27 cellular contexts compared by ENCODE assay signal in genomic region chr7:109527833-109528232, GRCh38.
"Had no signal": no experiment of that assay in that cellular context is flagged by ENCODE, and none has a peak within 500 bp of the region (broad histone marks: within the 10 kb centered on the region; RNA-seq: fewer than 3 reads in every experiment).

No MANE protein-coding gene starts in this region.

- H3K9me3 Mint-ChIP-seq: stimulated activated effector memory CD8-positive, alpha-beta T cell treated with anti-CD3 and anti-CD28 coated beads, Interleukin-12 subunit alpha, Interleukin-12 subunit beta, amount 100 ng/mL, for 72 hours; stimulated activated naive CD8-positive, alpha-beta T cell treated with anti-CD3 and anti-CD28 coated beads, Interleukin-15, Interleukin-2, amounts not matched to agents 100 ng/mL and 50 ng/mL, for 24 hours had no signal

- H3K27ac ChIP-seq: left lung, lower lobe of right lung, ovary, prostate gland, sigmoid colon, spleen, suprapubic skin, thoracic aorta, tibial artery, upper lobe of right lung had no signal

- FAIRE-seq: keratinocyte, urothelium cell line had no signal

- H3K4me3 ChIP-seq: left lung, lower lobe of right lung, ovary, prostate gland, sigmoid colon, spleen, suprapubic skin, thoracic aorta, tibial artery, upper lobe of right lung had no signal

- H3K4me3 Mint-ChIP-seq: naive thymus-derived CD4-positive, alpha-beta T cell; natural killer cell treated with Interleukin-12 subunit alpha and Interleukin-12 subunit beta and Interleukin-15 and Interleukin-18, amount 100 ng/mL, for 72 hours; stimulated activated effector memory CD8-positive, alpha-beta T cell treated with anti-CD3 and anti-CD28 coated beads, Interleukin-12 subunit alpha, Interleukin-12 subunit beta, amount 100 ng/mL, for 72 hours; stimulated activated naive CD8-positive, alpha-beta T cell treated with anti-CD3 and anti-CD28 coated beads, Interleukin-15, Interleukin-2, amounts not matched to agents 100 ng/mL and 50 ng/mL, for 24 hours had no signal

- H3K4me1 Mint-ChIP-seq: naive thymus-derived CD4-positive, alpha-beta T cell; stimulated activated effector memory CD8-positive, alpha-beta T cell treated with anti-CD3 and anti-CD28 coated beads, Interleukin-12 subunit alpha, Interleukin-12 subunit beta, amount 100 ng/mL, for 72 hours had no signal

- H3K36me3 ChIP-seq: left lung, lower lobe of right lung, ovary, prostate gland, sigmoid colon, spleen, suprapubic skin, thoracic aorta, tibial artery, upper lobe of right lung had no signal

- ATAC-seq: left colon; left lung; lower lobe of right lung; naive thymus-derived CD4-positive, alpha-beta T cell; natural killer cell treated with Interleukin-12 subunit alpha and Interleukin-12 subunit beta and Interleukin-15 and Interleukin-18, amount 100 ng/mL, for 72 hours; right cardiac atrium; stimulated activated effector memory CD8-positive, alpha-beta T cell treated with anti-CD3 and anti-CD28 coated beads, Interleukin-12 subunit alpha, Interleukin-12 subunit beta, amount 100 ng/mL, for 72 hours; upper lobe of right lung had no signal

- H3K27me3 Mint-ChIP-seq: naive thymus-derived CD4-positive, alpha-beta T cell; natural killer cell treated with Interleukin-12 subunit alpha and Interleukin-12 subunit beta and Interleukin-15 and Interleukin-18, amount 100 ng/mL, for 72 hours; stimulated activated naive CD8-positive, alpha-beta T cell treated with anti-CD3 and anti-CD28 coated beads, Interleukin-15, Interleukin-2, amounts not matched to agents 100 ng/mL and 50 ng/mL, for 24 hours had no signal

- H3K27me3 ChIP-seq: left lung, ovary, sigmoid colon, spleen, suprapubic skin, tibial artery, upper lobe of right lung had no signal

- H3K4me1 ChIP-seq: left lung, lower lobe of right lung, prostate gland, sigmoid colon, spleen, suprapubic skin, tibial artery, upper lobe of right lung had no signal

- H3K9me3 ChIP-seq: left lung, lower lobe of right lung, ovary, prostate gland, spleen, suprapubic skin, thoracic aorta, tibial artery, upper lobe of right lung had no signal

- H3K27ac Mint-ChIP-seq: naive thymus-derived CD4-positive, alpha-beta T cell; natural killer cell treated with Interleukin-12 subunit alpha and Interleukin-12 subunit beta and Interleukin-15 and Interleukin-18, amount 100 ng/mL, for 72 hours; stimulated activated effector memory CD8-positive, alpha-beta T cell treated with anti-CD3 and anti-CD28 coated beads, Interleukin-12 subunit alpha, Interleukin-12 subunit beta, amount 100 ng/mL, for 72 hours; stimulated activated naive CD8-positive, alpha-beta T cell treated with anti-CD3 and anti-CD28 coated beads, Interleukin-15, Interleukin-2, amounts not matched to agents 100 ng/mL and 50 ng/mL, for 24 hours had no signal

- DNase-seq: hippocampal formation; left colon; left lung; lower lobe of right lung; mammary epithelial cell; mesenchymal stem cell; naive thymus-derived CD4-positive, alpha-beta T cell; ovary; posterior cingulate gyrus; retina; right cardiac atrium; sigmoid colon; small intestine; spleen; stimulated activated CD4-positive, alpha-beta T cell treated with anti-CD3 and anti-CD28 coated beads, Interleukin-4, amount 100 ng/mL, for 24 hours; stimulated activated naive CD4-positive, alpha-beta T cell; tibial artery; trophoblast cell; upper lobe of right lung had no signal

- H3K36me3 Mint-ChIP-seq: naive thymus-derived CD4-positive, alpha-beta T cell; natural killer cell treated with Interleukin-12 subunit alpha and Interleukin-12 subunit beta and Interleukin-15 and Interleukin-18, amount 100 ng/mL, for 72 hours; stimulated activated effector memory CD8-positive, alpha-beta T cell treated with anti-CD3 and anti-CD28 coated beads, Interleukin-12 subunit alpha, Interleukin-12 subunit beta, amount 100 ng/mL, for 72 hours had no signal
